ENCODE assay signal across 1 cellular context in the genomic region with DNA sequence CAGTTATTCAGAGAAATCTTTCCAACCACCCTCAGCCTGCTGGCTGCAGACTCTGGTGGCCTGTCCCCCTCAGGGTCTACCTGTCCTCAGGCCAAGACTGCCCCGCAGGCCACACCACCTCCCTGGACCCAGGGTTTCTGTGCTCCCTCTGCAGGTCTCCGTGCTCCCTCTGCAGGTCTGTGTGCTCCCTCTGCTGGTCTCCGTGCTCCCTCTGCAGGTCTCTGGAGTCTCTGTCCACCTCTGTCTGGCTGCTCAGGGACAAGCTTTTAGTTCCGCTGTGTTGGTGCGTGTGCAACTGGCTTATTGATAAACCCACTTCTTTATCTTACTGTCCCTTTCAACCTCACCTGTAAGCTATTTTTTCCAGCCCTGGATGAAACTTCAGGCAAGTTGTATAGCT.
TF ChIP-seq lines count a peak whose summit lies in the region.

No MANE protein-coding gene starts in this region.

TF ChIP-seq in HEK293, 187 proteins besides CTCF, POLR2A, EP300 and RAD21 (continued from another document):
- TF ChIP-seq, protein P1, sequence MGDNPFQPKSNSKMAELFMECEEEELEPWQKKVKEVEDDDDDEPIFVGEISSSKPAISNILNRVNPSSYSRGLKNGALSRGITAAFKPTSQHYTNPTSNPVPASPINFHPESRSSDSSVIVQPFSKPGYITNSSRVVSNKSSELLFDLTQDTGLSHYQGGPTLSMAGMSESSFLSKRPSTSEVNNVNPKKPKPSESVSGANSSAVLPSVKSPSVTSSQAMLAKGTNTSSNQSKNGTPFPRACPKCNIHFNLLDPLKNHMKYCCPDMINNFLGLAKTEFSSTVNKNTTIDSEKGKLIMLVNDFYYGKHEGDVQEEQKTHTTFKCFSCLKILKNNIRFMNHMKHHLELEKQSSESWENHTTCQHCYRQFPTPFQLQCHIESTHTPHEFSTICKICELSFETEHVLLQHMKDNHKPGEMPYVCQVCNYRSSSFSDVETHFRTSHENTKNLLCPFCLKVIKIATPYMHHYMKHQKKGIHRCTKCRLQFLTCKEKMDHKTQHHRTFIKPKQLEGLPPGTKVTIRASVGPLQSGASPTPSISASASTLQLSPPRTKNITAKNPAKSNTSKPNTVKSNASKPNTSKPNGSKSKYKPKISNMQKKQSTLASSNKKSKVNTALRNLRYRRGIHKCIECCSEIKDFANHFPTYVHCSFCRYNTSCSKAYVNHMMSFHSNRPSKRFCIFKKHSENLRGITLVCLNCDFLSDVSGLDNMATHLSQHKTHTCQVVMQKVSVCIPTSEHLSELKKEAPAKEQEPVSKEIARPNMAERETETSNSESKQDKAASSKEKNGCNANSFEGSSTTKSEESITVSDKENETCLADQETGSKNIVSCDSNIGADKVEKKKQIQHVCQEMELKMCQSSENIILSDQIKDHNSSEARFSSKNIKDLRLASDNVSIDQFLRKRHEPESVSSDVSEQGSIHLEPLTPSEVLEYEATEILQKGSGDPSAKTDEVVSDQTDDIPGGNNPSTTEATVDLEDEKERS (tag by site-specific recombination; IDR thresholded peaks at IDR 0.05), result no peak
- TF ChIP-seq, protein P2, sequence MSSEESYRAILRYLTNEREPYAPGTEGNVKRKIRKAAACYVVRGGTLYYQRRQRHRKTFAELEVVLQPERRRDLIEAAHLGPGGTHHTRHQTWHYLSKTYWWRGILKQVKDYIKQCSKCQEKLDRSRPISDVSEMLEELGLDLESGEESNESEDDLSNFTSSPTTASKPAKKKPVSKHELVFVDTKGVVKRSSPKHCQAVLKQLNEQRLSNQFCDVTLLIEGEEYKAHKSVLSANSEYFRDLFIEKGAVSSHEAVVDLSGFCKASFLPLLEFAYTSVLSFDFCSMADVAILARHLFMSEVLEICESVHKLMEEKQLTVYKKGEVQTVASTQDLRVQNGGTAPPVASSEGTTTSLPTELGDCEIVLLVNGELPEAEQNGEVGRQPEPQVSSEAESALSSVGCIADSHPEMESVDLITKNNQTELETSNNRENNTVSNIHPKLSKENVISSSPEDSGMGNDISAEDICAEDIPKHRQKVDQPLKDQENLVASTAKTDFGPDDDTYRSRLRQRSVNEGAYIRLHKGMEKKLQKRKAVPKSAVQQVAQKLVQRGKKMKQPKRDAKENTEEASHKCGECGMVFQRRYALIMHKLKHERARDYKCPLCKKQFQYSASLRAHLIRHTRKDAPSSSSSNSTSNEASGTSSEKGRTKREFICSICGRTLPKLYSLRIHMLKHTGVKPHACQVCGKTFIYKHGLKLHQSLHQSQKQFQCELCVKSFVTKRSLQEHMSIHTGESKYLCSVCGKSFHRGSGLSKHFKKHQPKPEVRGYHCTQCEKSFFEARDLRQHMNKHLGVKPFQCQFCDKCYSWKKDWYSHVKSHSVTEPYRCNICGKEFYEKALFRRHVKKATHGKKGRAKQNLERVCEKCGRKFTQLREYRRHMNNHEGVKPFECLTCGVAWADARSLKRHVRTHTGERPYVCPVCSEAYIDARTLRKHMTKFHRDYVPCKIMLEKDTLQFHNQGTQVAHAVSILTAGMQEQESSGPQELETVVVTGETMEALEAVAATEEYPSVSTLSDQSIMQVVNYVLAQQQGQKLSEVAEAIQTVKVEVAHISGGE (tag by site-specific recombination; conservative IDR thresholded peaks at IDR 0.05; ENCODE audit: low read depth), result no peak
- TF ChIP-seq KLF1 (tag by site-specific recombination; IDR thresholded peaks at IDR 0.05) (no peak), GLI4 (tag by site-specific recombination; IDR thresholded peaks at IDR 0.05) (no peak), ZNF558 (tag by site-specific recombination; IDR thresholded peaks at IDR 0.05) (no peak)
- TF ChIP-seq, protein P3, sequence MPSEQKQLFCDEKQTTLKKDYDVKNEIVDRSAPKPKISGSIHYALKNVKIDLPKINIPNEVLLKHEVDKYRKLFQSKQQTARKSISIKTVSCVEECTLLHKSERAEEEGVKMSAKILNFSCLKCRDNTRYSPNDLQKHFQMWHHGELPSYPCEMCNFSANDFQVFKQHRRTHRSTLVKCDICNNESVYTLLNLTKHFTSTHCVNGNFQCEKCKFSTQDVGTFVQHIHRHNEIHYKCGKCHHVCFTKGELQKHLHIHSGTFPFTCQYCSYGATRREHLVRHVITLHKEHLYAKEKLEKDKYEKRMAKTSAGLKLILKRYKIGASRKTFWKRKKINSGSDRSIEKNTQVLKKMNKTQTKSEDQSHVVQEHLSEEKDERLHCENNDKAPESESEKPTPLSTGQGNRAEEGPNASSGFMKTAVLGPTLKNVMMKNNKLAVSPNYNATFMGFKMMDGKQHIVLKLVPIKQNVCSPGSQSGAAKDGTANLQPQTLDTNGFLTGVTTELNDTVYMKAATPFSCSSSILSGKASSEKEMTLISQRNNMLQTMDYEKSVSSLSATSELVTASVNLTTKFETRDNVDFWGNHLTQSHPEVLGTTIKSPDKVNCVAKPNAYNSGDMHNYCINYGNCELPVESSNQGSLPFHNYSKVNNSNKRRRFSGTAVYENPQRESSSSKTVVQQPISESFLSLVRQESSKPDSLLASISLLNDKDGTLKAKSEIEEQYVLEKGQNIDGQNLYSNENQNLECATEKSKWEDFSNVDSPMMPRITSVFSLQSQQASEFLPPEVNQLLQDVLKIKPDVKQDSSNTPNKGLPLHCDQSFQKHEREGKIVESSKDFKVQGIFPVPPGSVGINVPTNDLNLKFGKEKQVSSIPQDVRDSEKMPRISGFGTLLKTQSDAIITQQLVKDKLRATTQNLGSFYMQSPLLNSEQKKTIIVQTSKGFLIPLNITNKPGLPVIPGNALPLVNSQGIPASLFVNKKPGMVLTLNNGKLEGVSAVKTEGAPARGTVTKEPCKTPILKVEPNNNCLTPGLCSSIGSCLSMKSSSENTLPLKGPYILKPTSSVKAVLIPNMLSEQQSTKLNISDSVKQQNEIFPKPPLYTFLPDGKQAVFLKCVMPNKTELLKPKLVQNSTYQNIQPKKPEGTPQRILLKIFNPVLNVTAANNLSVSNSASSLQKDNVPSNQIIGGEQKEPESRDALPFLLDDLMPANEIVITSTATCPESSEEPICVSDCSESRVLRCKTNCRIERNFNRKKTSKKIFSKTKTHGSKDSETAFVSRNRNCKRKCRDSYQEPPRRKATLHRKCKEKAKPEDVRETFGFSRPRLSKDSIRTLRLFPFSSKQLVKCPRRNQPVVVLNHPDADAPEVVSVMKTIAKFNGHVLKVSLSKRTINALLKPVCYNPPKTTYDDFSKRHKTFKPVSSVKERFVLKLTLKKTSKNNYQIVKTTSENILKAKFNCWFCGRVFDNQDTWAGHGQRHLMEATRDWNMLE (tag by site-specific recombination; conservative IDR thresholded peaks at IDR 0.05; ENCODE audit: low read depth), result no peak
- TF ChIP-seq, protein P4, sequence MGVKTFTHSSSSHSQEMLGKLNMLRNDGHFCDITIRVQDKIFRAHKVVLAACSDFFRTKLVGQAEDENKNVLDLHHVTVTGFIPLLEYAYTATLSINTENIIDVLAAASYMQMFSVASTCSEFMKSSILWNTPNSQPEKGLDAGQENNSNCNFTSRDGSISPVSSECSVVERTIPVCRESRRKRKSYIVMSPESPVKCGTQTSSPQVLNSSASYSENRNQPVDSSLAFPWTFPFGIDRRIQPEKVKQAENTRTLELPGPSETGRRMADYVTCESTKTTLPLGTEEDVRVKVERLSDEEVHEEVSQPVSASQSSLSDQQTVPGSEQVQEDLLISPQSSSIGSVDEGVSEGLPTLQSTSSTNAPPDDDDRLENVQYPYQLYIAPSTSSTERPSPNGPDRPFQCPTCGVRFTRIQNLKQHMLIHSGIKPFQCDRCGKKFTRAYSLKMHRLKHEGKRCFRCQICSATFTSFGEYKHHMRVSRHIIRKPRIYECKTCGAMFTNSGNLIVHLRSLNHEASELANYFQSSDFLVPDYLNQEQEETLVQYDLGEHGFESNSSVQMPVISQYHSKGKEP (tag by site-specific recombination; IDR thresholded peaks at IDR 0.05), result no peak
